In the genomic region with DNA sequence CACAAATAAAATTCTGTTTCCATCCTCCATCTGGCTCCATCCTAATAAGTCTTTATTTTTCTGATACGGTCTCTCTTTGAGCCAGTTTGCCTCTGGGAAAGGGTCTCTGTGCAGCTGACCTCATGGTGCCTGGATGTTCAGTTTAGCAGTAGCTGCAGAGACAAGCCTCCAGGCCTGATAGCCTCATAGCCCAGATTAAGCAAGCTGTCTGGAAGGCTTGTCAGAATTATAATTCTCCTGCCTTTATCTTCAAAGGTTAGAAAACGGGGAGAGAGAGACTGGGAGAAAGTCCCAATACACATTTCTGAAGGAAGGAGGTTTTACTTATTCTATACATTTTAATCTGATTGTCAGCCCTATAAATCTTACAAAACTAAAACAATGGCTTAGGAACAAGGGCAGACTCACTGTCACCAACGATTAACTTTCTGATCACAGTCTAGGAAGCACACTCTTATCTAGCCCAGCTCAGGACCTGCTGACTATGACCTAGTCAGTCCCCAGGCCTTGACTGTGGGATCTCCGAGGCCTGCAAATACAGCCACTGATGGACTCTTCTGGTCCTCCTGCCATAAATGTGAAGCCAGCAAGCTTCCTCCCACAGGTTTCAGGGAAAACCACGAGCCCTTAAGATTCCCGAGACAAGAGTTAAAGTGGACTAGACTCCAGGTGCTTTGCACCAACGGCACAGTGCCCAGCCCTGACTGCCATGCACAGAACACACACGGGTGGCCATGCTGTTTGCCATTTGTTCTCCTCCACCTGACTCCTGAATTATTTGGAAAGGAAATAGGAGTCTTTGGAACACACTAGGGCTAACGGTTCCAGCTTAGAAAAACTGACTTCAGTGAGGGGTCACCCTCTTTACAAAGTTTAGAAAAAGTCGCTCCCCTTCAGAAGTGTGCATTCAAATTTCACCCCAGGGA, we compare ENCODE assay signal across 1 cellular context.
TF ChIP-seq lines count a peak whose summit lies in the region.

No MANE protein-coding gene starts in this region.

TF ChIP-seq in IMR-90, 13 proteins besides CTCF, POLR2A, EP300 and RAD21 (continued from another document):
- TF ChIP-seq BHLHE40 (IDR thresholded peaks at IDR 0.05; ENCODE audit: low read depth, low read length) (no peak), MXI1 (IDR thresholded peaks at IDR 0.05; ENCODE audit: borderline replicate concordance, low read depth, low read length) (no peak), RFX5 (IDR thresholded peaks at IDR 0.05; ENCODE audit: low read depth, low read length) (no peak), SMC3 (IDR thresholded peaks at IDR 0.05; ENCODE audit: low read depth, low read length) (no peak), RCOR1 (IDR thresholded peaks at IDR 0.05; ENCODE audit: insufficient replicate concordance, low read length) (no peak), FOS (IDR thresholded peaks at IDR 0.05; ENCODE audit: low read depth, low read length) (no peak), NFE2L2 (IDR thresholded peaks at IDR 0.05; ENCODE audit: low read depth, low read length) (no peak), MAFK (IDR thresholded peaks at IDR 0.05; ENCODE audit: low read depth, low read length) (no peak), CHD1 (IDR thresholded peaks at IDR 0.05; ENCODE audit: low read depth, low read length) (no peak)
- TF ChIP-seq, protein P1, sequence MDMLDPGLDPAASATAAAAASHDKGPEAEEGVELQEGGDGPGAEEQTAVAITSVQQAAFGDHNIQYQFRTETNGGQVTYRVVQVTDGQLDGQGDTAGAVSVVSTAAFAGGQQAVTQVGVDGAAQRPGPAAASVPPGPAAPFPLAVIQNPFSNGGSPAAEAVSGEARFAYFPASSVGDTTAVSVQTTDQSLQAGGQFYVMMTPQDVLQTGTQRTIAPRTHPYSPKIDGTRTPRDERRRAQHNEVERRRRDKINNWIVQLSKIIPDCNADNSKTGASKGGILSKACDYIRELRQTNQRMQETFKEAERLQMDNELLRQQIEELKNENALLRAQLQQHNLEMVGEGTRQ (IDR thresholded peaks at IDR 0.05; ENCODE audit: low read depth, low read length) = no peak
- TF ChIP-seq, protein P2, sequence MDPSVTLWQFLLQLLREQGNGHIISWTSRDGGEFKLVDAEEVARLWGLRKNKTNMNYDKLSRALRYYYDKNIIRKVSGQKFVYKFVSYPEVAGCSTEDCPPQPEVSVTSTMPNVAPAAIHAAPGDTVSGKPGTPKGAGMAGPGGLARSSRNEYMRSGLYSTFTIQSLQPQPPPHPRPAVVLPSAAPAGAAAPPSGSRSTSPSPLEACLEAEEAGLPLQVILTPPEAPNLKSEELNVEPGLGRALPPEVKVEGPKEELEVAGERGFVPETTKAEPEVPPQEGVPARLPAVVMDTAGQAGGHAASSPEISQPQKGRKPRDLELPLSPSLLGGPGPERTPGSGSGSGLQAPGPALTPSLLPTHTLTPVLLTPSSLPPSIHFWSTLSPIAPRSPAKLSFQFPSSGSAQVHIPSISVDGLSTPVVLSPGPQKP (IDR thresholded peaks at IDR 0.05; ENCODE audit: borderline replicate concordance, low read depth, low read length) = no peak
